ENCODE assay signal across 31 cellular contexts in genomic region chr2:29060491-29060890, GRCh38. TPM values are rescaled to one million over a fixed set of nuclear protein-coding genes. Genes with fewer than 3 reads are reported as not detected.
"Had no signal": no experiment of that assay in that cellular context is flagged by ENCODE, and none has a peak within 500 bp of the region (broad histone marks: within the 10 kb centered on the region; RNA-seq: fewer than 3 reads in every experiment).

No MANE protein-coding gene starts in this region.

- DNase-seq: activated CD4-positive, alpha-beta T cell treated with anti-CD3 and anti-CD28 coated beads for 36 hours; activated CD8-positive, alpha-beta memory T cell treated with anti-CD3 and anti-CD28 coated beads, Interleukin-2, amount 50 U/mL, for 48 hours; activated CD8-positive, alpha-beta T cell treated with anti-CD3 and anti-CD28 coated beads, Interleukin-2, amount 10 ng/mL, durations not matched to agents 7 days and 5 days; activated gamma-delta T cell; activated naive CD4-positive, alpha-beta T cell treated with anti-CD3 and anti-CD28 coated beads for 36 hours; activated T-cell treated with anti-CD3 and anti-CD28 coated beads, Interleukin-2, amount 50 U/mL, for 1 hour; amygdala; brain microvascular endothelial cell; central memory CD4-positive, alpha-beta T cell; KG1; NCI-H1048; NCI-H1930; NCI-H2107; NCI-H2171 treated with DMSO at 0.1 percent for 48 hours; NCI-H226; NCI-H510A; NCI-H526 treated with DMSO at 0.1 percent for 48 hours; Peyer's patch; Right ventricle myocardium superior; SJCRH30; T-cell; T-helper 2 cell; T1000 had no signal

- H3K4me1 Mint-ChIP-seq: IgD-negative memory B cell had no signal

- FAIRE-seq: astrocyte, TTC549 had no signal

- H3K4me1 ChIP-seq: Peyer's patch had no signal

- H3K4me3 ChIP-seq: Peyer's patch, SJCRH30 had no signal

- H3K9me3 ChIP-seq: Peyer's patch, SJCRH30 had no signal

- H3K36me3 Mint-ChIP-seq: activated naive CD8-positive, alpha-beta T cell; IgD-negative memory B cell; T-cell had no signal

- H3K4me3 Mint-ChIP-seq: activated CD4-positive, alpha-beta T cell treated with anti-CD3 and anti-CD28 coated beads for 36 hours; activated CD8-positive, alpha-beta T cell treated with anti-CD3 and anti-CD28 coated beads, Interleukin-2, amount 10 ng/mL, durations not matched to agents 7 days and 5 days; activated naive CD4-positive, alpha-beta T cell treated with anti-CD3 and anti-CD28 coated beads for 36 hours; activated naive CD8-positive, alpha-beta T cell; IgD-negative memory B cell; T-cell had no signal

- H3K27me3 Mint-ChIP-seq: activated CD4-positive, alpha-beta T cell treated with anti-CD3 and anti-CD28 coated beads for 36 hours; activated naive CD8-positive, alpha-beta T cell; T-cell had no signal

- H3K36me3 ChIP-seq: brain microvascular endothelial cell, Peyer's patch, SJCRH30 had no signal

- H3K27ac Mint-ChIP-seq: activated CD8-positive, alpha-beta T cell treated with anti-CD3 and anti-CD28 coated beads, Interleukin-2, amount 10 ng/mL, durations not matched to agents 7 days and 5 days; activated naive CD4-positive, alpha-beta T cell treated with anti-CD3 and anti-CD28 coated beads for 36 hours; IgD-negative memory B cell had no signal

- ATAC-seq: activated CD8-positive, alpha-beta T cell treated with anti-CD3 and anti-CD28 coated beads, Interleukin-2, amount 10 ng/mL, durations not matched to agents 7 days and 5 days; T-cell had no signal

- H3K27me3 ChIP-seq: brain microvascular endothelial cell, Peyer's patch had no signal

- H3K27ac ChIP-seq: brain microvascular endothelial cell, Peyer's patch, RWPE1, SJCRH30, VCaP had no signal

- H3K9me3 Mint-ChIP-seq: activated naive CD4-positive, alpha-beta T cell treated with anti-CD3 and anti-CD28 coated beads for 36 hours; IgD-negative memory B cell; T-cell had no signal

RNA-seq across cellular contexts. Expression of gene PCARE, which starts 13.8 kb away (rescaled TPM):
- total RNA-seq: activated CD4-positive, alpha-beta T cell treated with anti-CD3 and anti-CD28 coated beads for 36 hours; activated CD8-positive, alpha-beta T cell treated with anti-CD3 and anti-CD28 coated beads, Interleukin-2, amount 10 ng/mL, durations not matched to agents 7 days and 5 days; activated naive CD4-positive, alpha-beta T cell treated with anti-CD3 and anti-CD28 coated beads for 36 hours; astrocyte; LHCN-M2; M059J; Peyer's patch; T-cell had no signal
- polyA plus RNA-seq: IgD-negative memory B cell had no signal
